21 cellular contexts compared by ENCODE assay signal in the genomic region with DNA sequence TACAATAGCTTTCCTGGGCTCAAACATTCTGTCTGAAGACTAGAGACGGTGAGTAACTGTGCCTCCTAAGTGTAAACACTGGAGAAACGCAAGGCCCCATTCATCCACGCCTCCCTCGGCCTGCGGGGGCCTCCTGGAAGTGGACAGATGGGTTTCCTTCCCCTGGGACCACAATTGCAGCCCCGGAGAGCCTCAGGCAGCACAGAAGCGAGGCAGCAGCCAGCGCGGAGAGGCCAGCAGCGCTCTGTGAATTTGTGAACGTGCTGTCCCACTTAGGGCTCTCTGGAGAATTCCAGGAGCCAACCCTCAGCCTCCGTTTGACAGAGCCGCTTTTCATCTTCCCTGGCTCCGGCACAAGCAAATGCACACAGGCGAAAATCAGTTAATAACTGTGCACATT. TPM values are rescaled to one million over a fixed set of nuclear protein-coding genes. Genes with fewer than 3 reads are reported as not detected.
DNase-seq lines count a peak whose midpoint lies in the region; ATAC-seq and TF ChIP-seq lines count a peak whose summit lies in the region.
"Had no signal": no experiment of that assay in that cellular context is flagged by ENCODE, and none has a peak within 500 bp of the region (broad histone marks: within the 10 kb centered on the region; RNA-seq: fewer than 3 reads in every experiment).

No MANE protein-coding gene starts in this region.

- H3K4me2 ChIP-seq in mammary epithelial cell (ENCODE audit: insufficient read depth, low read depth, low read length) = no peak overlapping the region
- H3K4me2 ChIP-seq: BLaER1 had no signal

- no TSS peak for BruUV-seq in mammary epithelial cell (replicated peaks; lab: Mats Ljungman, UMichigan)

- 2% methylated on average over 15 of the region's 15 CpGs for WGBS in mammary epithelial cell (ENCODE audit: low coverage, missing lambda C conversion rate)

- dilution Hi-C loops in mammary epithelial cell (cut with HindIII; ENCODE audit: low sequenced_read_pairs) = no loop called here

- H3K4me1 ChIP-seq in left ventricle myocardium inferior (no peaks in the 10 kb centered on the region), mammary epithelial cell (ENCODE audit: insufficient read depth, low read length) (no peaks in the 10 kb centered on the region)
- H3K4me1 ChIP-seq: adrenal gland, Peyer's patch had no signal

- no peaks in the 10 kb centered on the region for H3K79me2 ChIP-seq in mammary epithelial cell (ENCODE audit: insufficient read depth, low read length)

- H2AFZ ChIP-seq in mammary epithelial cell (ENCODE audit: low read depth, low read length) = no peak overlapping the region

- peaks cover 52% of the 10 kb centered on the region for H3K27me3 ChIP-seq in left ventricle myocardium inferior (ENCODE audit: low read depth)
- H3K27me3 ChIP-seq in mammary epithelial cell (ENCODE audit: insufficient read depth, low read length) = no peaks in the 10 kb centered on the region
- H3K27me3 ChIP-seq: adrenal gland, BLaER1, gastroesophageal sphincter, Peyer's patch had no signal

- no peaks in the 10 kb centered on the region for H3K36me3 ChIP-seq in SK-N-MC (ENCODE audit: insufficient read depth, low read length)
- no peaks in the 10 kb centered on the region for H3K36me3 ChIP-seq in left ventricle myocardium inferior
- H3K36me3 ChIP-seq in mammary epithelial cell (ENCODE audit: insufficient read depth, low read length) = no peaks in the 10 kb centered on the region
- H3K36me3 ChIP-seq: adrenal gland, BLaER1, gastroesophageal sphincter, Peyer's patch had no signal

- ATAC-seq in GM21737 (IDR thresholded peaks at IDR 0.05; ENCODE audit: unreplicated experiment) (no peak), HG02870 (IDR thresholded peaks at IDR 0.05; ENCODE audit: unreplicated experiment) (no peak)
- ATAC-seq: gastroesophageal sphincter; stimulated activated naive B cell treated with anti-CD40 and anti-IgM and Interleukin-4, amounts not matched to agents 10 μg/mL and 1 μg/mL and 100 μg/mL, for 72 hours had no signal

- no peaks in the 10 kb centered on the region for H4K20me1 ChIP-seq in mammary epithelial cell (ENCODE audit: insufficient read depth, low read length)
- H4K20me1 ChIP-seq: BLaER1 had no signal

- peak; percentile 61 for DNase-seq in NCI-H1092 treated with DMSO at 0.1 percent for 48 hours (lab: John Stamatoyannopoulos, UW)
- no peak for DNase-seq in SK-N-MC (ENCODE audit: low read depth, low spot score)
- DNase-seq in left ventricle myocardium inferior = peak; percentile 46
- peak; percentile 83 for DNase-seq in retina
- no peak for DNase-seq in SKM-1 (lab: John Stamatoyannopoulos, UW; ENCODE audit: unreplicated experiment)
- DNase-seq in mammary epithelial cell = no peak
- DNase-seq: DMS53; NCI-H748 treated with DMSO at 0.1 percent for 48 hours; Peyer's patch; stimulated activated CD4-positive, alpha-beta T cell treated with anti-CD3 and anti-CD28 coated beads, Interleukin-12 subunit alpha, Interleukin-12 subunit beta, amount 100 ng/mL, for 4 hours; stimulated activated naive B cell treated with anti-CD40 and anti-IgM and Interleukin-4, amounts not matched to agents 10 μg/mL and 1 μg/mL and 100 μg/mL, for 72 hours; T-helper 1 cell; trophoblast cell had no signal

- intact Hi-C loops in left ventricle myocardium inferior (cut with micrococcal nuclease) (no loop called here), mammary epithelial cell (cut with micrococcal nuclease) (no loop called here)

- no peak overlapping the region for H3K9ac ChIP-seq in SK-N-MC (ENCODE audit: insufficient read length)
- H3K9ac ChIP-seq in mammary epithelial cell (ENCODE audit: insufficient read depth, low read length) = no peak overlapping the region
- H3K9ac ChIP-seq: BLaER1 had no signal

- H3K27ac ChIP-seq in SK-N-MC = no peak overlapping the region
- no peak overlapping the region for H3K27ac ChIP-seq in left ventricle myocardium inferior (replicated peaks)
- no peak overlapping the region for H3K27ac ChIP-seq in mammary epithelial cell (ENCODE audit: insufficient read depth, low read depth, low read length)
- H3K27ac ChIP-seq: adrenal gland, BLaER1, gastroesophageal sphincter, Peyer's patch had no signal

- H3K4me3 ChIP-seq in SK-N-MC (peak overlapping the region; percentile 38), left ventricle myocardium inferior (no peak overlapping the region), mammary epithelial cell (replicated peaks in 1 of 3; ENCODE audit: insufficient read depth in 1 of 3, low read depth in 2 of 3, low read length in 3 of 3) (no peak overlapping the region)
- H3K4me3 ChIP-seq: adrenal gland, BLaER1, gastroesophageal sphincter, Peyer's patch had no signal

- in situ Hi-C loops in mammary epithelial cell (cut with MboI; ENCODE audit: low sequenced_read_pairs in 2 of 2) = no loop called here

- H3K9me3 ChIP-seq in SK-N-MC (ENCODE audit: low read depth, low read length) (no peaks in the 10 kb centered on the region), left ventricle myocardium inferior (replicated peaks) (no peaks in the 10 kb centered on the region), mammary epithelial cell (replicated peaks; ENCODE audit: insufficient read depth, low read length) (peaks cover 10% of the 10 kb centered on the region)
- H3K9me3 ChIP-seq: adrenal gland, gastroesophageal sphincter, Peyer's patch had no signal

- CTCF ChIA-PET in mammary epithelial cell (lab: Charles Lee; ENCODE audit: low non-redundant PET) = no interaction called here

- TF ChIP-seq CTCF in left ventricle myocardium inferior (IDR thresholded peaks at IDR 0.05; ENCODE audit: borderline replicate concordance) (no peak), mammary epithelial cell (conservative IDR thresholded peaks at IDR 0.05 in 1 of 2, IDR thresholded peaks at IDR 0.05 in 1 of 2; ENCODE audit: extremely low read depth in 1 of 2, insufficient read depth in 1 of 2, low read depth in 1 of 2, low read length in 2 of 2) (no peak)

RNA-seq across cellular contexts. Expression of a gene that starts 23.2 kb away (rescaled TPM):
- total RNA-seq in left ventricle myocardium inferior (not detected), mammary epithelial cell (not detected)
- polyA plus RNA-seq in mammary epithelial cell = not detected
- not detected for polyA minus RNA-seq in mammary epithelial cell
- total RNA-seq: activated CD8-positive, alpha-beta memory T cell treated with anti-CD3 and anti-CD28 coated beads for 36 hours; activated T-helper 2 cell treated with anti-CD3 and anti-CD28 coated beads, Interferon-gamma antibody, Interleukin-2, Interleukin-4, amounts not matched to agents 10 μg/mL and 5 μg/mL and 100 μg/mL, durations not matched to agents 14 hours and 24 hours and 36 hours; osteocyte had no signal

Comparison
In these comparisons a context has a peak if more than half of its experiments do, and no peak if none do; other contexts are left out.
1. DNase-seq: peak in NCI-H1092 treated with DMSO at 0.1 percent for 48 hours (single experiment), left ventricle myocardium inferior (single experiment) and retina (single experiment); none in SK-N-MC (single experiment), SKM-1 (single experiment) and mammary epithelial cell (single experiment).